Comparison of ENCODE assay signal across 8 cellular contexts in the genomic region with DNA sequence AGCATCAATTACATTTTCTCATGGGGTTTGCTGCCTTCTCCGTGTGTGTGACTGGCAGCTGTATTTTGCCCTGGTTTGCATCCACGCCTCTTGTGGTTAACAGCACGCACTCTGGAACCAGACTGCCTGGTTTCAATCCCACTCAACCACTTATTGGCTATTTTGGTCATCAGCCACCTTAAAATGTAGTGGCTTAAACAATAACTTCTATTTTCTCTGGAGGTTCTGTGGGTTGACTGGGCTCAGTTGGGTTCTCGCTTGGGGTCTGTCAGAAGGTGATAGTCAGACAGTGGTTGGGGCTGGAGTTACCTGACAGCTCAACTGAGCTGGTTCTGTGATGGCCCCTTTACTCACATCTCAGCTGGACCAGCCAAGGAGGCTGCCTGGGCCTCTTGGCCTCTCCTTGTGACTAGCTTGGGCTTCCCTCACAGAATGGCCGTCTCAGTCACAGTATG. TPM values are rescaled to one million over a fixed set of nuclear protein-coding genes. Genes with fewer than 3 reads are reported as not detected.
DNase-seq lines count a peak whose midpoint lies in the region; FAIRE-seq and TF ChIP-seq lines count a peak whose summit lies in the region.

No MANE protein-coding gene starts in this region.

- no peak overlapping the region for H3K4ac ChIP-seq in mesendoderm (ENCODE audit: low read depth, low read length)

- H2BK5ac ChIP-seq in mesendoderm (ENCODE audit: low read length): no peak overlapping the region

- H3K4me2 ChIP-seq in mesendoderm (ENCODE audit: low read length): no peak overlapping the region

- H3K9ac ChIP-seq in skeletal muscle tissue (ENCODE audit: low read depth in 1 of 3, low read length in 3 of 3): no peak overlapping the region
- H3K9ac ChIP-seq in mesendoderm (ENCODE audit: low read length): no peak overlapping the region

- H3K4me3 ChIP-seq in ascending aorta (no peak overlapping the region), skeletal muscle tissue (ENCODE audit: low read length in 3 of 3) (no peak overlapping the region), mesendoderm (ENCODE audit: low read length) (no peak overlapping the region)

- no peak overlapping the region for H3K23ac ChIP-seq in mesendoderm (ENCODE audit: low read length)

- FAIRE-seq in GM18507 (lab: Jason Lieb, UNC): peak; percentile 73

- no CpG with 5 or more reads among the region's 5 CpGs for WGBS in mesendoderm (ENCODE audit: extremely low coverage, insufficient coverage, low lambda C conversion rate)

- H3K27ac ChIP-seq in ascending aorta (peak overlapping the region; percentile 59 to 72), skeletal muscle tissue (ENCODE audit: low read depth, low read length) (peak overlapping the region; percentile 83), mesendoderm (ENCODE audit: low read depth, low read length) (no peak overlapping the region)

- intact Hi-C loops in ascending aorta (cut with DNase I): no loop called here
- intact Hi-C loops in head of caudate nucleus (cut with DNase I): no loop called here

- H2AK5ac ChIP-seq in mesendoderm (ENCODE audit: low read length): no peak overlapping the region

- H3K4me1 ChIP-seq in ascending aorta (peaks cover 21 to 43% of the 10 kb centered on the region in 2 donors), skeletal muscle tissue (ENCODE audit: control insufficient read depth in 3 of 3, insufficient read depth in 3 of 3, low read length in 3 of 3) (peaks cover 16 to 35% (median 33%) of the 10 kb centered on the region in 3 donors), mesendoderm (ENCODE audit: control insufficient read depth, low read depth, low read length) (peaks cover 14% of the 10 kb centered on the region)

- DNase-seq in GM18507 (ENCODE audit: extremely low spot score, insufficient read length, low read depth) (no peak), HT-29 (ENCODE audit: low spot score) (peak; percentile 29), ascending aorta (ENCODE audit: low spot score in 2 of 2) (no peak), Ammon's horn (ENCODE audit: low spot score) (no peak), C1 segment of cervical spinal cord (lab: John Stamatoyannopoulos, UW) (no peak), head of caudate nucleus (no peak), mesendoderm (no peak)

- no peak overlapping the region for H4K5ac ChIP-seq in mesendoderm (ENCODE audit: low read length)

- no peak overlapping the region for H2BK15ac ChIP-seq in mesendoderm (replicated peaks; ENCODE audit: low read depth)

- no peak for TF ChIP-seq CTCF in ascending aorta (IDR thresholded peaks at IDR 0.05)

- H3K79me2 ChIP-seq in mesendoderm (ENCODE audit: control insufficient read depth, insufficient read depth, low read length): no peaks in the 10 kb centered on the region

- H3K18ac ChIP-seq in mesendoderm (ENCODE audit: low read length): no peak overlapping the region

- no peaks in the 10 kb centered on the region for H3K27me3 ChIP-seq in ascending aorta
- H3K27me3 ChIP-seq in skeletal muscle tissue (ENCODE audit: control insufficient read depth in 3 of 3, insufficient read depth in 3 of 3, low read length in 3 of 3): no peaks in the 10 kb centered on the region
- H3K27me3 ChIP-seq in mesendoderm (ENCODE audit: insufficient read depth, low read length, poor library complexity): no peaks in the 10 kb centered on the region

- H3K36me3 ChIP-seq in ascending aorta: peaks cover 13 to 15% of the 10 kb centered on the region in 2 donors
- H3K36me3 ChIP-seq in skeletal muscle tissue (ENCODE audit: control insufficient read depth in 3 of 3, insufficient read depth in 3 of 3, low read length in 3 of 3): no peaks in the 10 kb centered on the region
- no peaks in the 10 kb centered on the region for H3K36me3 ChIP-seq in mesendoderm (ENCODE audit: control insufficient read depth, insufficient read depth, low read length)

- no peak overlapping the region for H3K56ac ChIP-seq in mesendoderm (ENCODE audit: low read length)

- H3K9me3 ChIP-seq in ascending aorta (no peaks in the 10 kb centered on the region), skeletal muscle tissue (ENCODE audit: control insufficient read depth in 3 of 3, low read length in 3 of 3) (no peaks in the 10 kb centered on the region)

- no peak overlapping the region for H2BK120ac ChIP-seq in mesendoderm (ENCODE audit: low read depth, low read length)

- H3K79me1 ChIP-seq in mesendoderm (ENCODE audit: low read length): peaks cover 4% of the 10 kb centered on the region

- H4K8ac ChIP-seq in mesendoderm (ENCODE audit: low read depth, low read length): no peak overlapping the region

RNA-seq across cellular contexts. Expression of a gene that starts 36.8 kb away (rescaled TPM):
- total RNA-seq in HT-29 (2014; rRNA removed; shearing (Covaris generic)): 54.2 and 60.6 TPM in 2 replicates
- total RNA-seq in ascending aorta (70.4 TPM), skeletal muscle tissue (24.0 TPM)
- 14.7 TPM for polyA plus RNA-seq in mesendoderm (2013, experiment 1 of 2)
- 14.6 TPM for polyA plus RNA-seq in mesendoderm (2013, experiment 2 of 2)

RNA-seq across cellular contexts. Expression of a gene that starts 41.7 kb away (rescaled TPM):
- 1.6 and 2.0 TPM in 2 replicates for total RNA-seq in HT-29 (2014; rRNA removed; shearing (Covaris generic))
- 1.5 TPM for total RNA-seq in ascending aorta
- total RNA-seq in skeletal muscle tissue: 1.0 TPM
- 0.13 TPM for polyA plus RNA-seq in mesendoderm (2013, experiment 1 of 2)
- polyA plus RNA-seq in mesendoderm (2013, experiment 2 of 2): 0.15 TPM
